In the genomic region with DNA sequence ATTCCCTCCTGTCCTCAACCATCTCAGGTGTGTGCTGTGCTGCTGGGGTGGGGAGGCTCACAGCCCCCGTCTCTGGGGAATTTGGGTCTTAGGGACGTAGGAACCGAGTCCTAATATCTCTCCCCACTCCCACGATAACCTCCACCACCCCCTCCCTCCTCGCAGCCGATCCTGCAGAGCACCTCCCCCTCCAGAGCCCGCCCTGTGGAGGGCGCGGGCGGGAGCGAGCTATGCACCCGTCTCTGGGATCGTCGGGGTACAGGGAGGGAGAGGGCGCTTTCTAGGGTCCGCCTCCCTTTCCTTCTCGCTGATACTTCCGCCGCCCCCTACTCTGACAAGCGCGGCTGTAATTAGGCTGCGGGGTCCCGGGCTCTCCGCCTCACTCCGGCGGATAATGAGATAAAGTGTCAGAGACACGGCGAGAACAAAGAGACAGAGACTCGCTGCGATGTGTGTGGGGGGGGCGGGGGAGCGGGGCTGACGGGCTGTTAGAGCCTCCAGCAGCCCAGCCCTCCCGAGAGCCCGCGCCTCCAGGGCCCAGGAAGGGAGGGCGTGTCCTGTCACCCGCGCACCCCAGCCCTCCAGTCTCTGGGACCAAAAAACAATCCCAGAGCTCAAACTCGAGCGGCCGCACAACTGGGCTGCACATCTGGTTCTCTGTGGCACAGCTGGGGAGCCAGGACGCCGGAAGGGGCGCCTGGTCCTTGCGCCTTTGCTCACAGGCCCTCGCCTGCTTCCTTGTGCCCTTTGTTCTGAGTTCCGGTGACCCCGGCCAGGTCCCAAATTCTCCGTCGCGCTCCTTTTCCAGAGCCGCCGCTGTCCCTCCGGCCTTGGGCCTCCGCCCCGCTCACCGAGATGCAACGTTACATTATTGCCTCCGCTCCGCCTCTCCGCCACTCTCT, we compare ENCODE assay signal across 8 cellular contexts. TPM values are rescaled to one million over a fixed set of nuclear protein-coding genes. Genes with fewer than 3 reads are reported as not detected.
DNase-seq lines count a peak whose midpoint lies in the region; ATAC-seq and TF ChIP-seq lines count a peak whose summit lies in the region.

No MANE protein-coding gene starts in this region.

- TF ChIP-seq CTCF in GM20000 (IDR thresholded peaks at IDR 0.05; ENCODE audit: extremely low read depth, missing control alignments) (no peak), GM10248 (IDR thresholded peaks at IDR 0.05; ENCODE audit: control extremely low read depth, extremely low read depth, low read depth, missing control alignments) (no peak)

- intact Hi-C loops in Right ventricle myocardium superior (cut with DNase I): no loop called here

- peak overlapping the region; percentile 63 for H3K4me3 ChIP-seq in skeletal muscle satellite cell (ENCODE audit: low read length)

- CTCF ChIA-PET in GM10248 (lab: Yijun Ruan, JAX): interaction anchor here (0.7 to 22.8 kb wide), 16 partner anchors 10 to 221 kb away, joined by 3 to 403 read pairs (median 10); partner anchors contain the start of genes GLI1, INHBE, NXPH4 and SHMT2

- peak overlapping the region; percentile 33 for H3K9ac ChIP-seq in skeletal muscle satellite cell (ENCODE audit: low read depth, low read length)

- ATAC-seq in Right ventricle myocardium superior (ENCODE audit: poor library complexity): no peak

- DNase-seq in AG08396 (ENCODE audit: low spot score): peak; percentile 39
- DNase-seq in GM20000 (ENCODE audit: low spot score): peak; percentile 46
- peak; percentile 29 for DNase-seq in T-helper 9 cell
- DNase-seq in Right ventricle myocardium superior: peak; percentile 52
- DNase-seq in D341Med (ENCODE audit: low spot score): no peak
- no peak for DNase-seq in cortex of kidney (lab: John Stamatoyannopoulos, UW)
- DNase-seq in GM10248 (ENCODE audit: extremely low spot score): no peak

- H3K36me3 ChIP-seq in skeletal muscle satellite cell (ENCODE audit: insufficient read depth, low read length): peaks cover 22% of the 10 kb centered on the region

- H3K9me3 ChIP-seq in skeletal muscle satellite cell (replicated peaks; ENCODE audit: low read length): no peaks in the 10 kb centered on the region

- H3K27me3 ChIP-seq in skeletal muscle satellite cell (ENCODE audit: control insufficient read depth, insufficient read depth, low read length): peaks cover 12% of the 10 kb centered on the region

- peaks cover 59% of the 10 kb centered on the region for H3K4me1 ChIP-seq in skeletal muscle satellite cell (ENCODE audit: control insufficient read depth, insufficient read depth, low read length)

- peak overlapping the region; percentile 99 for H3K4me2 ChIP-seq in skeletal muscle satellite cell (ENCODE audit: low read length)

- POLR2A ChIA-PET in GM10248 (lab: Yijun Ruan, JAX): interaction anchor here (6.5 kb wide), 1 partner anchor 8 kb away, joined by 32 read pairs; the partner anchor contains the start of gene SHMT2

RNA-seq across cellular contexts. Expression of gene SHMT2, which starts 8.7 kb away (rescaled TPM):
- total RNA-seq in Right ventricle myocardium superior: 26.8 TPM
- total RNA-seq in skeletal muscle satellite cell (2012; rRNA removed): 240 and 290 TPM in 2 replicates

RNA-seq across cellular contexts. Expression of gene STAC3, which starts 12.8 kb away (rescaled TPM):
- total RNA-seq in Right ventricle myocardium superior: 1.2 TPM
- total RNA-seq in skeletal muscle satellite cell (2012; rRNA removed): under 0.01 and 4.8 TPM in 2 replicates

RNA-seq across cellular contexts. Expression of gene NXPH4, which starts 21.6 kb away (rescaled TPM):
- total RNA-seq in Right ventricle myocardium superior: 0.70 TPM
- total RNA-seq in skeletal muscle satellite cell (2012; rRNA removed): 1.3 and 2.2 TPM in 2 replicates

Comparison
In these comparisons a context has a peak if more than half of its experiments do, and no peak if none do; other contexts are left out.
1. DNase-seq: peak in AG08396 (single experiment), GM20000 (single experiment), T-helper 9 cell (single experiment) and Right ventricle myocardium superior (single experiment); none in D341Med (single experiment), cortex of kidney (single experiment) and GM10248 (single experiment).